1 cellular context compared by ENCODE assay signal in genomic region chr1:1616045-1616821, GRCh38.
A peak's percentile ranks its signal among the peaks of the same experiment; 100 is the strongest.
TF ChIP-seq lines count a peak whose summit lies in the region.

No MANE protein-coding gene starts in this region.

TF ChIP-seq in HepG2, 621 proteins besides CTCF, POLR2A, EP300 and RAD21 (continued from another document):
- TF ChIP-seq ZNF503 (CRISPR knock-in tag; IDR thresholded peaks at IDR 0.05) (no peak), HOMEZ (CRISPR knock-in tag; IDR thresholded peaks at IDR 0.05; ENCODE audit: low read depth) (no peak), ZC3H4 (CRISPR knock-in tag; IDR thresholded peaks at IDR 0.05; ENCODE audit: borderline replicate concordance) (no peak), ZNF143 (CRISPR knock-in tag; IDR thresholded peaks at IDR 0.05) (no peak), ZNF639 (CRISPR knock-in tag; conservative IDR thresholded peaks at IDR 0.05) (no peak), NBN (conservative IDR thresholded peaks at IDR 0.05) (no peak), ZNF18 (CRISPR knock-in tag; IDR thresholded peaks at IDR 0.05; ENCODE audit: insufficient replicate concordance) (peak; percentile 46), KMT2A (CRISPR knock-in tag; IDR thresholded peaks at IDR 0.05) (no peak), GTF2F1 (IDR thresholded peaks at IDR 0.05; ENCODE audit: low read length) (no peak), ZNF280B (CRISPR knock-in tag; IDR thresholded peaks at IDR 0.05; ENCODE audit: borderline replicate concordance) (0 out of 2 replicates have a peak, but pooled peaks have one; percentile 10), MATR3 (CRISPR knock-in tag; IDR thresholded peaks at IDR 0.05) (no peak), HINFP (CRISPR knock-in tag; IDR thresholded peaks at IDR 0.05; ENCODE audit: low read depth) (no peak), ASH2L (IDR thresholded peaks at IDR 0.05; ENCODE audit: insufficient read length, low read depth, low read length) (peak; percentile 5), ZNF441 (CRISPR knock-in tag; IDR thresholded peaks at IDR 0.05; ENCODE audit: borderline replicate concordance) (no peak)
